ENCODE assay signal across 12 cellular contexts in genomic region chr10:103823706-103824272, GRCh38.
"Had no signal": no experiment of that assay in that cellular context is flagged by ENCODE, and none has a peak within 500 bp of the region (broad histone marks: within the 10 kb centered on the region; RNA-seq: fewer than 3 reads in every experiment).

No MANE protein-coding gene starts in this region.

- H3K9me3 ChIP-seq: uterus had no signal

- H3K4me1 Mint-ChIP-seq: activated B cell treated with CpG ODN at 0.5 μM for 24 hours; central memory CD8-positive, alpha-beta T cell had no signal

- H3K4me3 ChIP-seq: lung, uterus had no signal

- H3K4me1 ChIP-seq: uterus had no signal

- H3K36me3 ChIP-seq: uterus had no signal

- H3K27ac ChIP-seq: uterus had no signal

- H3K27ac Mint-ChIP-seq: activated B cell treated with CpG ODN at 0.5 μM for 24 hours; activated CD4-positive, alpha-beta T cell treated with anti-CD3 and anti-CD28 coated beads, Interleukin-2, amount 10 ng/mL, durations not matched to agents 24 days and 14 days; activated T-helper 1 cell treated with anti-CD3 and anti-CD28 coated beads, Interleukin-12 subunit alpha, Interleukin-12 subunit beta, Interleukin-2, Interleukin-4 antibody, amounts not matched to agents 30 ng/mL and 10 ng/mL and 1 ng/mL, durations not matched to agents 14 hours and 24 hours and 36 hours; effector memory CD8-positive, alpha-beta T cell; nephron progenitor cell had no signal

- DNase-seq: activated B cell treated with CpG ODN at 0.5 μM for 24 hours; activated CD4-positive, alpha-beta T cell treated with anti-CD3 and anti-CD28 coated beads, Interleukin-2, amount 10 ng/mL, durations not matched to agents 24 days and 14 days; activated naive CD4-positive, alpha-beta T cell treated with Interleukin-2 at 50 U/mL for 16 hours; cortex of kidney; effector memory CD8-positive, alpha-beta T cell; hippocampal formation; left cardiac atrium; nephron progenitor cell; uterus had no signal

- H3K27me3 ChIP-seq: uterus had no signal

- ATAC-seq: effector memory CD8-positive, alpha-beta T cell; left cardiac atrium had no signal

- H3K9me3 Mint-ChIP-seq: activated B cell treated with CpG ODN at 0.5 μM for 24 hours; activated CD4-positive, alpha-beta T cell treated with anti-CD3 and anti-CD28 coated beads, Interleukin-2, amount 10 ng/mL, durations not matched to agents 24 days and 14 days; activated T-helper 1 cell treated with anti-CD3 and anti-CD28 coated beads, Interleukin-12 subunit alpha, Interleukin-12 subunit beta, Interleukin-2, Interleukin-4 antibody, amounts not matched to agents 30 ng/mL and 10 ng/mL and 1 ng/mL, durations not matched to agents 14 hours and 24 hours and 36 hours; central memory CD8-positive, alpha-beta T cell; effector memory CD8-positive, alpha-beta T cell; nephron progenitor cell had no signal

- H3K4me3 Mint-ChIP-seq: activated B cell treated with CpG ODN at 0.5 μM for 24 hours; activated CD4-positive, alpha-beta T cell treated with anti-CD3 and anti-CD28 coated beads, Interleukin-2, amount 10 ng/mL, durations not matched to agents 24 days and 14 days; activated T-helper 1 cell treated with anti-CD3 and anti-CD28 coated beads, Interleukin-12 subunit alpha, Interleukin-12 subunit beta, Interleukin-2, Interleukin-4 antibody, amounts not matched to agents 30 ng/mL and 10 ng/mL and 1 ng/mL, durations not matched to agents 14 hours and 24 hours and 36 hours; central memory CD8-positive, alpha-beta T cell; effector memory CD8-positive, alpha-beta T cell; nephron progenitor cell had no signal
